In the genomic region with DNA sequence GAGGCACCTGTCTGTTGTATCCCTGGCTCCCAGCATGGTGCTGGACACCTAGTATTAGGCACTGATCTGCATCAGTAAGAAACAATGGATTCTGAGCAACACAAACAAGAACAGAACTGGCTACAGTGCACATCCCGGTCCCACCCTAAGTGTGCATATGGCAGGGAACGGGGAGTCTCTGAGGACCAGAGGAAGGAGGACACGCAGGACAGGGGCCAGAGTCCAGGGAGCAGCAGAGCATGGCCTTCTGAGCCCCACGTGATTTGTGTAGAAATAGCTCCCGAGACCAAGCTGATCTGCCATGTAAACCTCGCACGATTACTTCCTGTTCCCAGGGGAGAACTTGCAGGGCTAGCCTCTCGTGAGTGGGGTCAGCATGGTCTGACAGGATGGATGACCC, we compare ENCODE assay signal across 19 cellular contexts. TPM values are rescaled to one million over a fixed set of nuclear protein-coding genes. Genes with fewer than 3 reads are reported as not detected.
DNase-seq lines count a peak whose midpoint lies in the region; ATAC-seq and TF ChIP-seq lines count a peak whose summit lies in the region.
"Had no signal": no experiment of that assay in that cellular context is flagged by ENCODE, and none has a peak within 500 bp of the region (broad histone marks: within the 10 kb centered on the region; RNA-seq: fewer than 3 reads in every experiment).

No MANE protein-coding gene starts in this region.

- POLR2A ChIA-PET in WTC11 (lab: Charles Lee): interaction anchor here (1.7 kb wide), 1 partner anchor 109 kb away, joined by 3 read pairs; the partner anchor contains the start of gene KAT5
- POLR2A ChIA-PET in PC-3 (lab: Charles Lee; ENCODE audit: unreplicated experiment): no interaction called here

- BruUV-seq in PC-3 (replicated peaks; lab: Mats Ljungman, UMichigan): no TSS peak

- H3K36me3 Mint-ChIP-seq in WTC11: no peaks in the 10 kb centered on the region

- H3F3A ChIP-seq in PC-3 (ENCODE audit: low read length, unreplicated experiment): no peaks in the 10 kb centered on the region

- H3K36me3 ChIP-seq in liver (ENCODE audit: control insufficient read depth in 4 of 4, insufficient read depth in 3 of 4, low read depth in 1 of 4, low read length in 3 of 4): no peaks in the 10 kb centered on the region
- no peaks in the 10 kb centered on the region for H3K36me3 ChIP-seq in transverse colon
- no peaks in the 10 kb centered on the region for H3K36me3 ChIP-seq in PC-3 (ENCODE audit: low read depth, low read length)
- H3K36me3 ChIP-seq: brain microvascular endothelial cell, left lung, MG63, neutrophil, SJSA1 had no signal

- TF ChIP-seq CTCF in WTC11 (IDR thresholded peaks at IDR 0.05) (no peak), liver (IDR thresholded peaks at IDR 0.05; ENCODE audit: low read depth, low read length, missing input control) (no peak), transverse colon (IDR thresholded peaks at IDR 0.05) (no peak), PC-3 (conservative IDR thresholded peaks at IDR 0.05; ENCODE audit: low read depth, low read length) (no peak)

- 21% methylated on average over 8 of the region's 8 CpGs for WGBS in liver
- WGBS in transverse colon (ENCODE audit: low coverage in 1 of 2), 2 donors: 48% methylated on average over 8 of the region's 8 CpGs; no CpG with 5 or more reads in 1 of the 2 donors

- H3K27me3 ChIP-seq in liver (ENCODE audit: control insufficient read depth in 4 of 4, insufficient read depth in 4 of 4, low read length in 3 of 4) (no peaks in the 10 kb centered on the region), transverse colon (no peaks in the 10 kb centered on the region), PC-3 (ENCODE audit: low read length) (no peaks in the 10 kb centered on the region)
- H3K27me3 ChIP-seq: brain microvascular endothelial cell, left lung, MG63, neutrophil had no signal

- no peak for ATAC-seq in WTC11
- ATAC-seq in PC-3: no peak
- ATAC-seq: HCT116, left lung had no signal

- H3K27ac Mint-ChIP-seq in WTC11: peak overlapping the region; percentile 36; the same call in 1 of the 2 replicates
- H3K27ac Mint-ChIP-seq: T-helper 1 cell treated with Interleukin-12 subunit alpha and Interleukin-12 subunit beta and Interleukin-4 antibody, amounts not matched to agents 30 μg/mL and 1 μg/mL, for 36 hours had no signal

- intact Hi-C loops in transverse colon (cut with DNase I; ENCODE audit: low total_unique reads) (no loop called here), PC-3 (cut with micrococcal nuclease) (no loop called here)

- H3K9ac ChIP-seq in liver (ENCODE audit: low read depth in 1 of 2, low read length in 2 of 2) (no peak overlapping the region), PC-3 (ENCODE audit: low read length) (no peak overlapping the region)

- H3K27ac ChIP-seq in liver (ENCODE audit: low read depth in 1 of 2, low read length in 2 of 2): no peak overlapping the region
- peak overlapping the region; percentile 66 to 77 (median 76) for H3K27ac ChIP-seq in transverse colon
- H3K27ac ChIP-seq in PC-3 (ENCODE audit: low read length): no peak overlapping the region
- H3K27ac ChIP-seq: brain microvascular endothelial cell, left lung, neutrophil, SJSA1 had no signal

- H2AFZ ChIP-seq in PC-3 (ENCODE audit: low read length): no peak overlapping the region

- no peaks in the 10 kb centered on the region for H3K9me2 ChIP-seq in PC-3 (replicated peaks; ENCODE audit: low read length)

- peaks cover 15% of the 10 kb centered on the region for H3K27me3 Mint-ChIP-seq in WTC11 (ENCODE audit: low read depth)

- peak; percentile 14 for TF ChIP-seq POLR2A in transverse colon (IDR thresholded peaks at IDR 0.05)

- TF ChIP-seq RAD21 in liver (IDR thresholded peaks at IDR 0.05): no peak

- no peak overlapping the region for H3K4me3 ChIP-seq in liver (ENCODE audit: low read depth in 1 of 3, low read length in 3 of 3)
- H3K4me3 ChIP-seq in transverse colon: no peak overlapping the region
- H3K4me3 ChIP-seq in PC-3 (ENCODE audit: low read length): no peak overlapping the region
- H3K4me3 ChIP-seq: left lung, MG63, SJSA1 had no signal

- DNase-seq in NCI-H2081 treated with DMSO at 0.1 percent for 48 hours (lab: John Stamatoyannopoulos, UW) (peak; percentile 36), WTC11 (ENCODE audit: low spot score) (no peak), transverse colon (peak; percentile 72), PC-3 (no peak), MV-4-11 (lab: John Stamatoyannopoulos, UW) (no peak)
- no peak for DNase-seq in activated CD8-positive, alpha-beta memory T cell treated with anti-CD3 and anti-CD28 coated beads, Interleukin-2, amount 50 U/mL, for 4 hours
- DNase-seq: activated gamma-delta T cell; brain microvascular endothelial cell; MG63; NCI-H1930; NCI-H524 treated with DMSO at 0.1 percent for 48 hours; stimulated activated CD4-positive, alpha-beta T cell treated with anti-CD3 and anti-CD28 coated beads, Interleukin-4, amount 100 ng/mL, for 4 hours had no signal

- H3K79me2 ChIP-seq in PC-3 (ENCODE audit: low read length): no peaks in the 10 kb centered on the region

- CTCF ChIA-PET in WTC11 (lab: Charles Lee) (interaction anchor here (1.0 to 6.2 kb wide), 7 partner anchors 39 to 109 kb away, joined by 3 to 159 read pairs (median 5); partner anchors contain the start of genes AP5B1, KAT5 and MUS81), PC-3 (lab: Charles Lee) (no interaction called here)

- no peak overlapping the region for H3K4me2 ChIP-seq in PC-3 (ENCODE audit: low read length)

- 0 out of 2 replicates have a peak, but pooled peaks cover 3% of the 10 kb centered on the region for H3K9me3 Mint-ChIP-seq in WTC11
- H3K9me3 Mint-ChIP-seq: T-helper 1 cell treated with Interleukin-12 subunit alpha and Interleukin-12 subunit beta and Interleukin-4 antibody, amounts not matched to agents 30 μg/mL and 1 μg/mL, for 36 hours had no signal

- H3K9me3 ChIP-seq in liver (ENCODE audit: control insufficient read depth in 4 of 4, low read length in 3 of 4): no peaks in the 10 kb centered on the region
- H3K9me3 ChIP-seq in transverse colon: no peaks in the 10 kb centered on the region
- H3K9me3 ChIP-seq in PC-3 (ENCODE audit: low read length): no peaks in the 10 kb centered on the region
- H3K9me3 ChIP-seq: left lung, MG63, neutrophil had no signal

- no peak for TF ChIP-seq EP300 in transverse colon (IDR thresholded peaks at IDR 0.05; ENCODE audit: low read depth)

- H4K20me1 ChIP-seq in PC-3 (ENCODE audit: low read length): no peaks in the 10 kb centered on the region

- H3K4me3 Mint-ChIP-seq in WTC11: no peak overlapping the region
- H3K4me3 Mint-ChIP-seq: T-helper 1 cell treated with Interleukin-12 subunit alpha and Interleukin-12 subunit beta and Interleukin-4 antibody, amounts not matched to agents 30 μg/mL and 1 μg/mL, for 36 hours had no signal

- in situ Hi-C loops in transverse colon (cut with MboI; ENCODE audit: low pct_ligation_motif_present in 1 of 4, low pct_unique_long_range_greater_than_20kb in 1 of 4, low sequenced_read_pairs in 3 of 4): loop anchor here (10.0 to 25.0 kb wide), 2 partner anchors 106 to 109 kb away; partner anchors contain the start of genes KAT5 (in 4 of the 4) and RNASEH2C (in 3 of the 4)

- H3K4me1 ChIP-seq in liver (ENCODE audit: control insufficient read depth in 4 of 4, insufficient read depth in 4 of 4, low read length in 3 of 4): peaks cover 2 to 21% (median 12%) of the 10 kb centered on the region in 4 donors
- H3K4me1 ChIP-seq in transverse colon: peaks cover 0 to 56% (median 25%) of the 10 kb centered on the region in 4 donors
- peaks cover 4% of the 10 kb centered on the region; the same call in 1 of the 2 replicates for H3K4me1 ChIP-seq in PC-3 (ENCODE audit: insufficient read depth, low read length)

- H3K4me1 Mint-ChIP-seq in WTC11: 0 out of 2 replicates have a peak, but pooled peaks cover 5% of the 10 kb centered on the region

TF ChIP-seq in WTC11, 78 proteins besides CTCF, POLR2A, EP300 and RAD21 (continues in another document):
- TF ChIP-seq, protein P1, sequence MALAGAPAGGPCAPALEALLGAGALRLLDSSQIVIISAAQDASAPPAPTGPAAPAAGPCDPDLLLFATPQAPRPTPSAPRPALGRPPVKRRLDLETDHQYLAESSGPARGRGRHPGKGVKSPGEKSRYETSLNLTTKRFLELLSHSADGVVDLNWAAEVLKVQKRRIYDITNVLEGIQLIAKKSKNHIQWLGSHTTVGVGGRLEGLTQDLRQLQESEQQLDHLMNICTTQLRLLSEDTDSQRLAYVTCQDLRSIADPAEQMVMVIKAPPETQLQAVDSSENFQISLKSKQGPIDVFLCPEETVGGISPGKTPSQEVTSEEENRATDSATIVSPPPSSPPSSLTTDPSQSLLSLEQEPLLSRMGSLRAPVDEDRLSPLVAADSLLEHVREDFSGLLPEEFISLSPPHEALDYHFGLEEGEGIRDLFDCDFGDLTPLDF (CRISPR knock-in tag; IDR thresholded peaks at IDR 0.05): no peak

TF ChIP-seq in liver, 16 proteins besides CTCF, POLR2A, EP300 and RAD21 (continues in another document):
- TF ChIP-seq MAX (IDR thresholded peaks at IDR 0.05): no peak
- TF ChIP-seq TAF1 (conservative IDR thresholded peaks at IDR 0.05): no peak
- TF ChIP-seq SP1 (IDR thresholded peaks at IDR 0.05): peak; percentile 66
- no peak for TF ChIP-seq FOXA2 (IDR thresholded peaks at IDR 0.05)
- no peak for TF ChIP-seq GABPA (IDR thresholded peaks at IDR 0.05 in 1 of 2, conservative IDR thresholded peaks at IDR 0.05 in 1 of 2)
- no peak for TF ChIP-seq NR2F2 (IDR thresholded peaks at IDR 0.05)

RNA-seq across cellular contexts. Expression of gene SNX32, which starts 12.7 kb away (rescaled TPM):
- total RNA-seq in WTC11 (2021) (2.2 to 3.4 TPM (median 2.9 TPM) in 3 replicates), liver (under 1 TPM; under 0.01 to 0.09 TPM), transverse colon (10 to 100 TPM in 1 of 4 donors, 1 to 10 TPM in 1, under 1 TPM in 1, not detected in 1; 0.60 to 10.0 (median 1.6) TPM), PC-3 (2014; rRNA removed) (not detected in 2 replicates)
- polyA plus RNA-seq in liver: under 1 TPM; 0.02 to 0.38 TPM

RNA-seq across cellular contexts. Expression of gene OVOL1, which starts 34.2 kb away (rescaled TPM):
- 6.8 to 7.7 TPM (median 7.7 TPM) in 3 replicates for total RNA-seq in WTC11 (2021)
- total RNA-seq in liver: under 1 TPM in 1 of 2 donors, not detected in 1; 0.05 TPM
- polyA plus RNA-seq in liver: not detected
- 10 to 100 TPM; 19.9 to 44.8 (median 33.8) TPM for total RNA-seq in transverse colon
- total RNA-seq in PC-3 (2014; rRNA removed): 17.1 and 18.1 TPM in 2 replicates
- total RNA-seq: fibroblast of lung, SJSA1 had no signal
- polyA plus RNA-seq: fibroblast of lung had no signal

RNA-seq across cellular contexts. Expression of gene CFL1, which starts 36.9 kb away (rescaled TPM):
- 1,014 to 1,073 TPM (median 1,031 TPM) in 3 replicates for total RNA-seq in WTC11 (2021)
- total RNA-seq in liver: 100 to 1,000 TPM; 184 to 186 TPM
- 100 to 1,000 TPM; 377 to 498 TPM for polyA plus RNA-seq in liver
- 1,000 to 10,000 TPM; 1,308 to 1,852 (median 1,703) TPM for total RNA-seq in transverse colon
- 2,710 and 3,139 TPM in 2 replicates for total RNA-seq in PC-3 (2014; rRNA removed)

RNA-seq across cellular contexts. Expression of gene MUS81, which starts 39.1 kb away (rescaled TPM):
- total RNA-seq in WTC11 (2021) (44.9 to 45.9 TPM (median 45.1 TPM) in 3 replicates), liver (10 to 100 TPM; 20.2 to 24.7 TPM), transverse colon (100 to 1,000 TPM in 1 of 4 donors, 10 to 100 TPM in 3; 58.3 to 191 (median 81.2) TPM), PC-3 (2014; rRNA removed) (82.0 and 94.6 TPM in 2 replicates)
- 10 to 100 TPM; 11.0 to 12.9 TPM for polyA plus RNA-seq in liver

RNA-seq across cellular contexts. Expression of gene AP5B1, which starts 40.3 kb away (rescaled TPM):
- 16.5 to 17.7 TPM (median 17.2 TPM) in 3 replicates for total RNA-seq in WTC11 (2021)
- 10 to 100 TPM in 1 of 2 donors, 1 to 10 TPM in 1; 4.7 to 10.8 TPM for total RNA-seq in liver
- polyA plus RNA-seq in liver: 1 to 10 TPM; 2.0 to 5.2 TPM
- total RNA-seq in transverse colon: 10 to 100 TPM; 24.9 to 33.7 (median 28.2) TPM
- 24.2 and 31.4 TPM in 2 replicates for total RNA-seq in PC-3 (2014; rRNA removed)

Comparison
In these comparisons a context has a peak if more than half of its experiments do, and no peak if none do; other contexts are left out.
1. DNase-seq: peak in NCI-H2081 treated with DMSO at 0.1 percent for 48 hours (single experiment) and transverse colon (single experiment); none in WTC11 (single experiment), activated CD8-positive, alpha-beta memory T cell treated with anti-CD3 and anti-CD28 coated beads, Interleukin-2, amount 50 U/mL, for 4 hours (single experiment), PC-3 (single experiment) and MV-4-11 (single experiment).
2. H3K27ac ChIP-seq: peak in transverse colon (4 of 4); none in liver (0 of 2) and PC-3 (single experiment).